19 cellular contexts compared by ENCODE assay signal in the genomic region with DNA sequence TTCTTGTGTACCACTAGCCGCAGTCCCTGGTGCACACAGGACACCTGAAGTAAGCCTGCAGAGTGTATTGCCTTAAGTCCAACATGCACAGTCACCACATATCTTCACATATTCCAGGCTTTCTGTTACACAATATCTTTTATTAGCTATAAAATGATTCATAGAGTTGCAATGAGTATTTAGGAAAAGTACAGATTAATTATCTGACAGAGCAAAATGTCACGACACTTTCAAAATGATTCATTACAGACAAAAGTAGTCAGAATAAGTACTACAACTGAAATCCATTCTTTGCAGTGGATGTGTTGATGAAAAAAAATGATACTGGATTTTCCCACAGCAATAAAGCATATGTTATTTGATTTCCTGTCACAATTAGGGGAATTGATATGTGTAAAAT.
DNase-seq lines count a peak whose midpoint lies in the region; ATAC-seq and TF ChIP-seq lines count a peak whose summit lies in the region.
"Had no signal": no experiment of that assay in that cellular context is flagged by ENCODE, and none has a peak within 500 bp of the region (broad histone marks: within the 10 kb centered on the region; RNA-seq: fewer than 3 reads in every experiment).

No MANE protein-coding gene starts in this region.

- H3K4me3 ChIP-seq in AG09309 (ENCODE audit: control insufficient read depth, low read depth, low read length) = no peak overlapping the region
- H3K4me3 ChIP-seq: tibial nerve had no signal

- DNase-seq in AG09309 (ENCODE audit: low read depth) = peak; percentile 3
- DNase-seq in HS-5 (ENCODE audit: low read depth) = peak; percentile 45
- peak; percentile 78 for DNase-seq in amniotic epithelial cell (ENCODE audit: low read depth)
- DNase-seq in hepatic stellate cell (ENCODE audit: low spot score) = peak; percentile 21
- DNase-seq in NCI-H146 (lab: John Stamatoyannopoulos, UW) = no peak
- DNase-seq in cerebellar nuclear complex (lab: John Stamatoyannopoulos, UW) = no peak
- DNase-seq: activated CD4-positive, CD25-positive, alpha-beta regulatory T cell; activated effector memory CD4-positive, alpha-beta T cell treated with anti-CD3 and anti-CD28 coated beads, Interleukin-2, amount 50 U/mL, for 16 hours; AML-193; anterior cingulate cortex; H9; KG1; NCI-H1436 treated with DMSO at 0.1 percent for 48 hours; NCI-H510A treated with DMSO at 0.1 percent for 48 hours; T-cell had no signal

- no peak for TF ChIP-seq CTCF in AG09309 (IDR thresholded peaks at IDR 0.05; ENCODE audit: control insufficient read depth, insufficient read depth, low read depth, low read length, missing control alignments)

- no peak for ATAC-seq in GM18868 (IDR thresholded peaks at IDR 0.05; ENCODE audit: unreplicated experiment)
- no peak for ATAC-seq in GM21360 (IDR thresholded peaks at IDR 0.05; ENCODE audit: unreplicated experiment)
- ATAC-seq: sciatic nerve, T-cell had no signal

Comparison
In these comparisons a context has a peak if more than half of its experiments do, and no peak if none do; other contexts are left out.
1. DNase-seq: peak in AG09309 (single experiment), HS-5 (single experiment), amniotic epithelial cell (single experiment) and hepatic stellate cell (single experiment); none in NCI-H146 (single experiment) and cerebellar nuclear complex (0 of 2).